3 cellular contexts compared by ENCODE assay signal in genomic region chr14:86364634-86365033, GRCh38.
"Had no signal": no experiment of that assay in that cellular context is flagged by ENCODE, and none has a peak within 500 bp of the region (broad histone marks: within the 10 kb centered on the region; RNA-seq: fewer than 3 reads in every experiment).

No MANE protein-coding gene starts in this region.

- DNase-seq: GDM1, GF-D8 had no signal

- ATAC-seq: GM12878 had no signal

- H3K4me3 ChIP-seq: GM12878 had no signal
